8 cellular contexts compared by ENCODE assay signal in genomic region chr1:248837045-248837793, GRCh38. TPM values are rescaled to one million over a fixed set of nuclear protein-coding genes. Genes with fewer than 3 reads are reported as not detected.
DNase-seq lines count a peak whose midpoint lies in the region; ATAC-seq, FAIRE-seq and TF ChIP-seq lines count a peak whose summit lies in the region.

No MANE protein-coding gene starts in this region.

- H2AFZ ChIP-seq in astrocyte (ENCODE audit: low read depth, low read length), result peak overlapping the region; percentile 76

- peaks cover 30% of the 10 kb centered on the region for H3K79me2 ChIP-seq in astrocyte (ENCODE audit: insufficient read depth, low read length)

- H3K4me3 ChIP-seq in astrocyte (ENCODE audit: insufficient read depth, low read depth, low read length) (peak overlapping the region; percentile 73), lung (peak overlapping the region; percentile 56)

- H3K9ac ChIP-seq in astrocyte (ENCODE audit: low read length), result peak overlapping the region; percentile 70

- H3K36me3 Mint-ChIP-seq in astrocyte (ENCODE audit: low read depth, unreplicated experiment), result no peaks in the 10 kb centered on the region

- H3K4me1 ChIP-seq in astrocyte (ENCODE audit: insufficient read depth, low read length) (peaks cover 3% of the 10 kb centered on the region), lung (ENCODE audit: control insufficient read depth in 2 of 2, insufficient read depth in 2 of 2, low read length in 2 of 2) (peaks cover 4 to 15% of the 10 kb centered on the region in 2 donors)

- no peak overlapping the region for H3K4me3 Mint-ChIP-seq in stimulated activated naive CD8-positive, alpha-beta T cell treated with anti-CD3 and anti-CD28 coated beads, Interleukin-15, amount 100 ng/mL, for 72 hours
- H3K4me3 Mint-ChIP-seq in astrocyte (ENCODE audit: unreplicated experiment), result no peak overlapping the region

- H3K27me3 ChIP-seq in astrocyte (ENCODE audit: insufficient read depth, low read length), result peaks cover 3% of the 10 kb centered on the region
- H3K27me3 ChIP-seq in lung (ENCODE audit: control insufficient read depth, insufficient read depth), result no peaks in the 10 kb centered on the region

- H3K4me2 ChIP-seq in astrocyte (ENCODE audit: low read length), result peak overlapping the region; percentile 97

- TF ChIP-seq CTCF in astrocyte (IDR thresholded peaks at IDR 0.05; ENCODE audit: insufficient read depth, low read depth, low read length), result no peak
- no peak for TF ChIP-seq CTCF in lung (IDR thresholded peaks at IDR 0.05; ENCODE audit: control extremely low read depth, extremely low read depth)

- WGBS in lung, 2 donors, result 50 to 52% methylated on average over 11 of the region's 11 CpGs

- no peaks in the 10 kb centered on the region for H3K9me3 ChIP-seq in astrocyte (ENCODE audit: insufficient read depth, low read depth, low read length)
- H3K9me3 ChIP-seq in lung (ENCODE audit: control insufficient read depth in 2 of 2, insufficient read depth in 1 of 2, low read length in 1 of 2), result no peaks in the 10 kb centered on the region

- H3K27ac ChIP-seq in astrocyte (ENCODE audit: low read depth, low read length) (no peak overlapping the region), lung (ENCODE audit: low read depth in 1 of 2, low read length in 1 of 2) (peak overlapping the region; percentile 73 to 95)

- DNase-seq in stimulated activated naive CD8-positive, alpha-beta T cell treated with anti-CD3 and anti-CD28 coated beads, Interleukin-15, amount 100 ng/mL, for 72 hours, result no peak
- DNase-seq in stimulated activated naive CD8-positive, alpha-beta T cell treated with anti-CD3 and anti-CD28 coated beads, Interleukin-15, Interleukin-2, amounts not matched to agents 100 U/mL and 50 U/mL, for 24 hours, result no peak
- no peak for DNase-seq in astrocyte (ENCODE audit: low read depth)
- no peak for DNase-seq in lung (ENCODE audit: low spot score)
- no peak for DNase-seq in GF-D8 (lab: John Stamatoyannopoulos, UW)
- DNase-seq in NCI-H2081 treated with DMSO at 0.1 percent for 48 hours (lab: John Stamatoyannopoulos, UW), result no peak
- DNase-seq in activated gamma-delta T cell (lab: John Stamatoyannopoulos, UW), result no peak

- FAIRE-seq in astrocyte (lab: Jason Lieb, UNC), result no peak

- no peaks in the 10 kb centered on the region for H3K36me3 ChIP-seq in astrocyte (ENCODE audit: insufficient read depth, low read length)
- peaks cover 0 to under 1% of the 10 kb centered on the region in 2 donors for H3K36me3 ChIP-seq in lung (ENCODE audit: control insufficient read depth in 2 of 2, insufficient read depth in 2 of 2, low read length in 2 of 2)

- peaks cover 12% of the 10 kb centered on the region for H4K20me1 ChIP-seq in astrocyte (ENCODE audit: insufficient read depth, low read length)

- no peaks in the 10 kb centered on the region for H3K27me3 Mint-ChIP-seq in stimulated activated naive CD8-positive, alpha-beta T cell treated with anti-CD3 and anti-CD28 coated beads, Interleukin-15, amount 100 ng/mL, for 72 hours
- H3K27me3 Mint-ChIP-seq in astrocyte (ENCODE audit: low read depth, unreplicated experiment), result no peaks in the 10 kb centered on the region

- no peak for ATAC-seq in stimulated activated naive CD8-positive, alpha-beta T cell treated with anti-CD3 and anti-CD28 coated beads, Interleukin-15, amount 100 ng/mL, for 72 hours
- no peak for ATAC-seq in stimulated activated naive CD8-positive, alpha-beta T cell treated with anti-CD3 and anti-CD28 coated beads, Interleukin-15, Interleukin-2, amounts not matched to agents 100 U/mL and 50 U/mL, for 24 hours
- ATAC-seq in lung (ENCODE audit: insufficient read depth, low FRiP score) (no peak), GM18873 (IDR thresholded peaks at IDR 0.05; ENCODE audit: low FRiP score, unreplicated experiment) (no peak)

- H3K27ac Mint-ChIP-seq in stimulated activated naive CD8-positive, alpha-beta T cell treated with anti-CD3 and anti-CD28 coated beads, Interleukin-15, amount 100 ng/mL, for 72 hours, result peak overlapping the region; percentile 73 to 98
- H3K27ac Mint-ChIP-seq in astrocyte (ENCODE audit: unreplicated experiment), result no peak overlapping the region

- H3K4me1 Mint-ChIP-seq in stimulated activated naive CD8-positive, alpha-beta T cell treated with anti-CD3 and anti-CD28 coated beads, Interleukin-15, amount 100 ng/mL, for 72 hours, result peaks cover 21% of the 10 kb centered on the region
- peaks cover 14% of the 10 kb centered on the region for H3K4me1 Mint-ChIP-seq in astrocyte (ENCODE audit: low read depth, unreplicated experiment)

- H3K9me3 Mint-ChIP-seq in stimulated activated naive CD8-positive, alpha-beta T cell treated with anti-CD3 and anti-CD28 coated beads, Interleukin-15, amount 100 ng/mL, for 72 hours, result no peaks in the 10 kb centered on the region
- no peaks in the 10 kb centered on the region for H3K9me3 Mint-ChIP-seq in astrocyte (ENCODE audit: unreplicated experiment)

RNA-seq across cellular contexts. Expression of gene ZNF672, which starts 0.8 kb away (rescaled TPM):
- total RNA-seq in astrocyte (16.2 and 20.6 TPM in 2 replicates), lung (10 to 100 TPM; 31.1 to 41.3 TPM)
- polyA plus RNA-seq in lung, result 10 to 100 TPM; 17.1 to 31.5 TPM

RNA-seq across cellular contexts. Expression of gene SH3BP5L, which starts 11.5 kb away (rescaled TPM):
- total RNA-seq in astrocyte, result 34.9 and 37.7 TPM in 2 replicates
- total RNA-seq in lung, result 10 to 100 TPM; 17.6 to 25.5 TPM
- 10 to 100 TPM; 16.4 to 17.4 TPM for polyA plus RNA-seq in lung

RNA-seq across cellular contexts. Expression of gene ZNF692, which starts 21.7 kb away (rescaled TPM):
- total RNA-seq in astrocyte, result 39.0 and 41.4 TPM in 2 replicates
- 10 to 100 TPM; 26.1 to 35.3 TPM for total RNA-seq in lung
- 10 to 100 TPM; 37.4 to 58.5 TPM for polyA plus RNA-seq in lung
